1 cellular context compared by ENCODE assay signal in genomic region chr17:41773190-41773588, GRCh38.
A peak's percentile ranks its signal among the peaks of the same experiment; 100 is the strongest.
TF ChIP-seq lines count a peak whose summit lies in the region.

No MANE protein-coding gene starts in this region.

TF ChIP-seq in IMR-90, 13 proteins besides CTCF, POLR2A, EP300 and RAD21 (continued from another document):
- no peak for TF ChIP-seq NFE2L2 (IDR thresholded peaks at IDR 0.05; ENCODE audit: low read depth, low read length)
- TF ChIP-seq ELK1 (IDR thresholded peaks at IDR 0.05; ENCODE audit: borderline replicate concordance, low read depth, low read length) = no peak
- TF ChIP-seq MXI1 (IDR thresholded peaks at IDR 0.05; ENCODE audit: borderline replicate concordance, low read depth, low read length) = 0 out of 2 replicates have a peak, but pooled peaks have one; percentile 29
- peak; percentile 35; the same call in 1 of the 2 replicates for TF ChIP-seq CEBPB (IDR thresholded peaks at IDR 0.05; ENCODE audit: low read depth, low read length)
